ENCODE assay signal across 10 cellular contexts in genomic region chr5:136066705-136067271, GRCh38. TPM values are rescaled to one million over a fixed set of nuclear protein-coding genes. Genes with fewer than 3 reads are reported as not detected.
A peak's percentile ranks its signal among the peaks of the same experiment; 100 is the strongest.
DNase-seq lines count a peak whose midpoint lies in the region; ATAC-seq and TF ChIP-seq lines count a peak whose summit lies in the region.
"Had no signal": no experiment of that assay in that cellular context is flagged by ENCODE, and none has a peak within 500 bp of the region (broad histone marks: within the 10 kb centered on the region; RNA-seq: fewer than 3 reads in every experiment).

No MANE protein-coding gene starts in this region.

- no peak overlapping the region for H4K8ac ChIP-seq in mesendoderm (ENCODE audit: low read depth, low read length)

- H3K4me2 ChIP-seq in mesendoderm (ENCODE audit: low read length) (no peak overlapping the region), neural progenitor cell (no peak overlapping the region)

- H3K27me3 Mint-ChIP-seq in endodermal cell (ENCODE audit: insufficient read depth): peaks cover 7% of the 10 kb centered on the region
- no peaks in the 10 kb centered on the region for H3K27me3 Mint-ChIP-seq in neural progenitor cell (ENCODE audit: insufficient read depth, low read depth)

- H3K4ac ChIP-seq in mesendoderm (ENCODE audit: low read depth, low read length): no peak overlapping the region

- no peak overlapping the region for H2BK5ac ChIP-seq in mesendoderm (ENCODE audit: low read length)

- H3F3A ChIP-seq in neural progenitor cell (ENCODE audit: low read depth): no peaks in the 10 kb centered on the region

- H2AK5ac ChIP-seq in mesendoderm (ENCODE audit: low read length): no peak overlapping the region

- no peak overlapping the region for H3K27ac Mint-ChIP-seq in endodermal cell
- H3K27ac Mint-ChIP-seq in neural progenitor cell: no peak overlapping the region
- H3K27ac Mint-ChIP-seq: activated CD4-positive, alpha-beta T cell treated with anti-CD3 and anti-CD28 coated beads, Interleukin-2, amount 10 ng/mL, durations not matched to agents 24 days and 14 days had no signal

- peaks cover 3% of the 10 kb centered on the region for H3K4me1 Mint-ChIP-seq in endodermal cell
- peaks cover 5% of the 10 kb centered on the region for H3K4me1 Mint-ChIP-seq in neural progenitor cell
- H3K4me1 Mint-ChIP-seq: activated CD4-positive, alpha-beta T cell treated with anti-CD3 and anti-CD28 coated beads, Interleukin-2, amount 10 ng/mL, durations not matched to agents 24 days and 14 days had no signal

- H3K9me3 Mint-ChIP-seq in endodermal cell: no peaks in the 10 kb centered on the region
- peaks cover 8% of the 10 kb centered on the region for H3K9me3 Mint-ChIP-seq in neural progenitor cell
- H3K9me3 Mint-ChIP-seq: activated CD4-positive, alpha-beta T cell treated with anti-CD3 and anti-CD28 coated beads, Interleukin-2, amount 10 ng/mL, durations not matched to agents 24 days and 14 days had no signal

- no peak overlapping the region for H4K5ac ChIP-seq in mesendoderm (ENCODE audit: low read length)

- H4K20me1 ChIP-seq in neural progenitor cell (ENCODE audit: low read depth): no peaks in the 10 kb centered on the region

- no peak overlapping the region for H3K4me3 ChIP-seq in endodermal cell (ENCODE audit: low read length)
- no peak overlapping the region for H3K4me3 ChIP-seq in mesendoderm (ENCODE audit: low read length)
- H3K4me3 ChIP-seq in neural progenitor cell: no peak overlapping the region

- no peak overlapping the region for H2BK120ac ChIP-seq in mesendoderm (ENCODE audit: low read depth, low read length)

- WGBS in endodermal cell (ENCODE audit: insufficient coverage in 1 of 2, insufficient read length in 1 of 2), 2 experiments: 77% methylated on average over 4 of the region's 4 CpGs; no CpG with 5 or more reads in 1 of the 2 experiments
- no CpG with 5 or more reads among the region's 4 CpGs for WGBS in mesendoderm (ENCODE audit: extremely low coverage, insufficient coverage, low lambda C conversion rate)

- H3K36me3 Mint-ChIP-seq in endodermal cell (ENCODE audit: low read depth) (no peaks in the 10 kb centered on the region), neural progenitor cell (no peaks in the 10 kb centered on the region)

- no peak overlapping the region for H3K23ac ChIP-seq in mesendoderm (ENCODE audit: low read length)

- H3K4me1 ChIP-seq in endodermal cell (ENCODE audit: control insufficient read depth, insufficient read depth, low read length): no peaks in the 10 kb centered on the region
- no peaks in the 10 kb centered on the region for H3K4me1 ChIP-seq in mesendoderm (ENCODE audit: control insufficient read depth, low read depth, low read length)
- no peaks in the 10 kb centered on the region for H3K4me1 ChIP-seq in neural progenitor cell

- peak; percentile 28 for TF ChIP-seq CTCF in endodermal cell (conservative IDR thresholded peaks at IDR 0.05)
- TF ChIP-seq CTCF in neural progenitor cell (IDR thresholded peaks at IDR 0.05): no peak

- H3K9me3 ChIP-seq in endodermal cell (ENCODE audit: control insufficient read depth, low read length): no peaks in the 10 kb centered on the region
- H3K9me3 ChIP-seq in neural progenitor cell (ENCODE audit: low read depth): no peaks in the 10 kb centered on the region

- H2AFZ ChIP-seq in neural progenitor cell (replicated peaks): no peak overlapping the region

- H3K79me2 ChIP-seq in mesendoderm (ENCODE audit: control insufficient read depth, insufficient read depth, low read length) (no peaks in the 10 kb centered on the region), neural progenitor cell (ENCODE audit: low read depth) (no peaks in the 10 kb centered on the region)

- H3K36me3 ChIP-seq in endodermal cell (ENCODE audit: control insufficient read depth, insufficient read depth, low read length) (no peaks in the 10 kb centered on the region), mesendoderm (ENCODE audit: control insufficient read depth, insufficient read depth, low read length) (no peaks in the 10 kb centered on the region), neural progenitor cell (no peaks in the 10 kb centered on the region)

- H3K9ac ChIP-seq in endodermal cell (ENCODE audit: extremely low read depth, low read length, poor library complexity, severe bottlenecking) (no peak overlapping the region), mesendoderm (ENCODE audit: low read length) (no peak overlapping the region), neural progenitor cell (no peak overlapping the region)

- no peak overlapping the region for H3K56ac ChIP-seq in mesendoderm (ENCODE audit: low read length)

- H2BK15ac ChIP-seq in mesendoderm (replicated peaks; ENCODE audit: low read depth): no peak overlapping the region

- H3K27me3 ChIP-seq in endodermal cell (ENCODE audit: control insufficient read depth, insufficient read depth, low read length, poor library complexity, severe bottlenecking): no peaks in the 10 kb centered on the region
- no peaks in the 10 kb centered on the region for H3K27me3 ChIP-seq in mesendoderm (ENCODE audit: insufficient read depth, low read length, poor library complexity)
- no peaks in the 10 kb centered on the region for H3K27me3 ChIP-seq in neural progenitor cell

- H3K4me3 Mint-ChIP-seq in endodermal cell (no peak overlapping the region), neural progenitor cell (no peak overlapping the region)
- H3K4me3 Mint-ChIP-seq: activated CD4-positive, alpha-beta T cell treated with anti-CD3 and anti-CD28 coated beads, Interleukin-2, amount 10 ng/mL, durations not matched to agents 24 days and 14 days had no signal

- DNase-seq in AG08396 (ENCODE audit: low spot score) (peak; percentile 49), LHCN-M2 (ENCODE audit: low read depth) (peak; percentile 76), endodermal cell (peak; percentile 55), mesendoderm (peak; percentile 44), neural progenitor cell (ENCODE audit: low spot score) (no peak), NCI-H1436 (lab: John Stamatoyannopoulos, UW) (no peak)
- DNase-seq: activated CD4-positive, alpha-beta T cell treated with anti-CD3 and anti-CD28 coated beads, Interleukin-2, amount 10 ng/mL, durations not matched to agents 24 days and 14 days; NK-92 treated with Interleukin-12 subunit alpha and Interleukin-12 subunit beta, amount 100 ng/mL, for 24 hours had no signal

- no peak for ATAC-seq in HG03139 (IDR thresholded peaks at IDR 0.05; ENCODE audit: unreplicated experiment)
- ATAC-seq in HG03196 (IDR thresholded peaks at IDR 0.05; ENCODE audit: unreplicated experiment): no peak

- H3K27ac ChIP-seq in endodermal cell (ENCODE audit: low read depth, low read length): no peak overlapping the region
- H3K27ac ChIP-seq in mesendoderm (ENCODE audit: low read depth, low read length): no peak overlapping the region
- no peak overlapping the region for H3K27ac ChIP-seq in neural progenitor cell

- H3K79me1 ChIP-seq in mesendoderm (ENCODE audit: low read length): no peaks in the 10 kb centered on the region

- H3K18ac ChIP-seq in mesendoderm (ENCODE audit: low read length): no peak overlapping the region

RNA-seq across cellular contexts. Expression of gene TGFBI, which starts 38.0 kb away (rescaled TPM):
- total RNA-seq in LHCN-M2 (2014; rRNA removed) (2,144 and 3,512 TPM in 2 replicates), endodermal cell (1 to 10 TPM; 2.8 to 4.9 TPM), neural progenitor cell (ENCODE audit: low replicate concordance) (9.5 and 16.4 TPM in 2 replicates)
- polyA plus RNA-seq in LHCN-M2 (2012): 1,513 TPM
- 40.8 TPM for polyA plus RNA-seq in endodermal cell (2013, experiment 1 of 2)
- 59.6 TPM for polyA plus RNA-seq in endodermal cell (2013, experiment 2 of 2)
- polyA plus RNA-seq in mesendoderm (2013, experiment 1 of 2): 3.8 TPM
- 4.0 TPM for polyA plus RNA-seq in mesendoderm (2013, experiment 2 of 2)
- total RNA-seq: activated CD4-positive, alpha-beta T cell treated with anti-CD3 and anti-CD28 coated beads, Interleukin-2, amount 10 ng/mL, durations not matched to agents 24 days and 14 days had no signal

Comparison
In these comparisons a context has a peak if more than half of its experiments do, and no peak if none do; other contexts are left out.
1. DNase-seq: peak in AG08396 (single experiment), LHCN-M2 (single experiment), endodermal cell (single experiment) and mesendoderm (single experiment); none in neural progenitor cell (single experiment) and NCI-H1436 (single experiment).
2. RNA of gene TGFBI, which starts 38.0 kb away (total RNA-seq): 2,144 to 3,512 TPM in LHCN-M2; 9.5 to 16.4 TPM in neural progenitor cell and 2.8 to 4.9 TPM in endodermal cell; every median in the first group is over 100 times any median in the second.